In genomic region chr12:116002890-116003536, GRCh38 we compare ENCODE assay signal across 1 cellular context.
TF ChIP-seq lines count a peak whose summit lies in the region.

No MANE protein-coding gene starts in this region.

TF ChIP-seq in Ishikawa, 13 proteins besides CTCF, POLR2A, EP300 and RAD21 (continued from another document):
- TF ChIP-seq REST (IDR thresholded peaks at IDR 0.05; ENCODE audit: low read depth), result no peak
TF ChIP-seq in Ishikawa: peak in this region for 1.
